5 cellular contexts compared by ENCODE assay signal in the genomic region with DNA sequence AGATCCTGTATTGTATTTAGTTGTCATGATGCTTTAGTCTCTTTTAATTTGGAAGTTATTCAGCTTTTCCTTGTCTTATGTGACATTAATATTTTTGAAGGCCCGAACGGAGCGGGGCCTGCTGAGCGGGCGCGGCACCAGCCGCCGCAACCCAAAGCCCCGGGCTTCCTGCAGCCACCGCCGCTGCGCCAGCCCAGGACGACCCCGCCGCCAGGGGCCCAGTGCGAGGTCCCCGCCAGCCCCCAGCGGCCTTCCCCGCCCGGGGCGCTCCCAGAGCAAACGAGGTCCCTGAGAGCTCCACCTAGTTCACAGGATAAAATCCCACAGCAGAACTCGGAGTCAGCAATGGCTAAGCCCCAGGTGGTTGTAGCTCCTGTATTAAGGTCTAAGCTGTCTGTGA. TPM values are rescaled to one million over a fixed set of nuclear protein-coding genes. Genes with fewer than 3 reads are reported as not detected.
"Had no signal": no experiment of that assay in that cellular context is flagged by ENCODE, and none has a peak within 500 bp of the region (broad histone marks: within the 10 kb centered on the region; RNA-seq: fewer than 3 reads in every experiment).

No MANE protein-coding gene starts in this region.

RNA-seq across cellular contexts. Expression of a gene that starts 5.9 kb away (rescaled TPM):
- total RNA-seq: aorta; breast epithelium; NCI-H460; PC-9; T-helper 2 cell treated with Interferon-gamma antibody and Interleukin-4, amounts not matched to agents 100 ng/mL and 5 ng/mL, for 36 hours had no signal
- polyA plus RNA-seq: aorta had no signal
